Comparison of ENCODE assay signal across 27 cellular contexts in the genomic region with DNA sequence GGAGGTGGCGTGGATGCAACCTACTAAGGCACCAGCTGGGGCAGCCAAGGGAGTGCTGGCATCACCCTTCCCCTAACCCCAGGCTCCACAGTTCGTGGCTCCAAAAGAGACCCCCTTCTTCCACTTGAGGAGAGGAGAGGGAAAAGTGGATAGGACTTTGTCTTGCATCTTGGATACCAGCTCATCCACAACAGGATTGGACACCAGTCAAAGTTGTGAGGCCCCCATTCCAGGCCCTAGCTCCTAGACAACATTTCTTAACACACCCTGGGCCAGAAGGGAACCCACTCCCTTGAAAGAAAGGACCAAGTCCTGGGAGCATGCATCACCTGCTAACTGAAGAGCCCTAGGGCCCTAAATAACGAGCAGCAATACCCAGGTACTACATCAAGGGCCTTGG.
DNase-seq lines count a peak whose midpoint lies in the region; TF ChIP-seq lines count a peak whose summit lies in the region.
"Had no signal": no experiment of that assay in that cellular context is flagged by ENCODE, and none has a peak within 500 bp of the region (broad histone marks: within the 10 kb centered on the region; RNA-seq: fewer than 3 reads in every experiment).

No MANE protein-coding gene starts in this region.

- H3K9me3 ChIP-seq in esophagus muscularis mucosa (peaks cover 0 to 36% (median 11%) of the 10 kb centered on the region in 4 donors), breast epithelium (peaks cover 5 to 25% of the 10 kb centered on the region in 2 donors)
- H3K9me3 ChIP-seq: A549, BE2C had no signal

- TF ChIP-seq EP300 in esophagus muscularis mucosa (IDR thresholded peaks at IDR 0.05), result no peak

- no peaks in the 10 kb centered on the region for H3K4me1 ChIP-seq in esophagus muscularis mucosa
- H3K4me1 ChIP-seq in breast epithelium, result no peaks in the 10 kb centered on the region
- H3K4me1 ChIP-seq: A549, BE2C, Caco-2 had no signal

- no peak for TF ChIP-seq POLR2A in esophagus muscularis mucosa (IDR thresholded peaks at IDR 0.05; ENCODE audit: low read depth)
- TF ChIP-seq POLR2A in breast epithelium (IDR thresholded peaks at IDR 0.05), result no peak

- TF ChIP-seq CTCF in esophagus muscularis mucosa (IDR thresholded peaks at IDR 0.05) (no peak), breast epithelium (IDR thresholded peaks at IDR 0.05) (no peak)

- H3K27me3 ChIP-seq in esophagus muscularis mucosa (no peaks in the 10 kb centered on the region), breast epithelium (no peaks in the 10 kb centered on the region)
- H3K27me3 ChIP-seq: BE2C; BLaER1; BLaER1 treated with 17β-estradiol and CSF1 and Interleukin-3, amounts not matched to agents 10 nM and 100 nM had no signal

- intact Hi-C loops in esophagus muscularis mucosa (cut with DNase I), result no loop called here
- intact Hi-C loops in breast epithelium (cut with DNase I; ENCODE audit: low total_unique reads), result no loop called here

- WGBS in esophagus muscularis mucosa, result 69% methylated on average over 3 of the region's 3 CpGs

- no peaks in the 10 kb centered on the region for H3K36me3 ChIP-seq in esophagus muscularis mucosa
- no peaks in the 10 kb centered on the region for H3K36me3 ChIP-seq in breast epithelium
- H3K36me3 ChIP-seq: BE2C; BLaER1; BLaER1 treated with 17β-estradiol and CSF1 and Interleukin-3, amounts not matched to agents 10 nM and 100 nM had no signal

- H3K27ac ChIP-seq in esophagus muscularis mucosa (replicated peaks in 1 of 4) (no peak overlapping the region), breast epithelium (no peak overlapping the region)
- H3K27ac ChIP-seq: 22Rv1; A549; BLaER1; BLaER1 treated with 17β-estradiol and CSF1 and Interleukin-3, amounts not matched to agents 10 nM and 100 nM; C4-2B had no signal

- no peak overlapping the region for H3K4me3 ChIP-seq in esophagus muscularis mucosa
- no peak overlapping the region for H3K4me3 ChIP-seq in breast epithelium
- H3K4me3 ChIP-seq: A549; BLaER1; BLaER1 treated with 17β-estradiol and CSF1 and Interleukin-3, amounts not matched to agents 10 nM and 100 nM had no signal

- DNase-seq in esophagus muscularis mucosa (ENCODE audit: extremely low spot score) (peak; percentile 60), breast epithelium (ENCODE audit: low spot score in 2 of 2) (no peak)
- DNase-seq: 8988T; ACHN; AML-193; BE2C; C1 segment of cervical spinal cord; Caco-2; Calu3; CD4-positive, alpha-beta memory T cell; CD4-positive, alpha-beta T cell; CD4-positive, CD25-positive, alpha-beta regulatory T cell; CD8-positive, alpha-beta memory T cell; CD8-positive, alpha-beta T cell; COR-L47; DMS 273 treated with DMSO at 0.1 percent for 48 hours; DMS153; DMS53; DMS79; DMS79 treated with DMSO at 0.1 percent for 48 hours; DND-41; EL had no signal
